ENCODE assay signal across 1 cellular context in the genomic region with DNA sequence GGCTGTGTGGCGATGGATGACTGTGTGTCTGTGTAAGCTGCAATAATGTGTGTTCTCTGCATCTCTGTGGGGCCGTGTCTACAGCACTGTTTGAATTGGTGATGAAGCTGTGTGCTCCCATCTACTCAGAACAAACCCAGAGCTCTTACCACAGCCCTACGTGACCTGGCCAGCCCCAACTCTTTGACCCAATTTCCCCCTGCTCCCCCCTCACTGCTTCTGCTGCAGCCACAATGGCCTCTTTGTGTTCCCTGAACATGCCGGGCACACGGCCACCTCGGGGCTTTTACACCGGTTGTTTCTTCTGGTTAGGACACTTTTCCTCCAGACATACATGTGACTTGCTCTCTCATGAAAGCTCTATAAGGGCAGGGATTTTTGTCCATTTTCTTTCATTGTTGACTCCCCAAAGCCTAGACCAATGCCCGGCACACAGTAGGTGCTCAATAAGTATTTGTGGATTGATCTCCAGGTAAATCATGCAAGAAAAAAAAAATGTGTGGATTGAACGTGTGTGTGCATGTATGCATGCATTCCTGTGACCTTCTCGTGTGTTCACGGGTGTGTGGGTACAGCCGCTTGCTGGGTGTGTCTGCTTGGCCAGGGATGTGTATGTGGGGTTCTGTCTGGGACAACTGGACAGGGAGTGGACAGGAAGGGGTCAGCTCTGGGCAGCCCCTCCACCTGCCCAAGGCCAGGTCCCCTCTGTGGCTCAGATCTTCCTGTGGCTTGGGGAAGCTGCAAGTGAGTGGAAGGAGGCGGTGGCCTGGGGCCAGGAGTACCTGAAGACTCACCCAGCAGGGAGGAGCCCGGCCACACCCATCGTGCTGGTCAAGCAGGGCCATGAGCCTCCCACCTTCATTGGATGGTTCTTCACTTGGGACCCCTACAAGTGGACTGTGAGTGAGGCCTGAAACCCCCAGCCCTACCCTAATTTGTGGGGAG.
TF ChIP-seq lines count a peak whose summit lies in the region.

No MANE protein-coding gene starts in this region.

TF ChIP-seq in HepG2, 621 proteins besides CTCF, POLR2A, EP300 and RAD21 (continued from another document and continues in another):
- no peak for TF ChIP-seq USF2 (IDR thresholded peaks at IDR 0.05; ENCODE audit: low read depth, low read length)
- no peak for TF ChIP-seq USF2 (CRISPR knock-in tag; IDR thresholded peaks at IDR 0.05; ENCODE audit: borderline replicate concordance)
- TF ChIP-seq, protein P1, sequence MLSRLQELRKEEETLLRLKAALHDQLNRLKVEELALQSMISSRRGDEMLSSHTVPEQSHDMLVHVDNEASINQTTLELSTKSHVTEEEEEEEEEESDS (CRISPR knock-in tag; IDR thresholded peaks at IDR 0.05; ENCODE audit: borderline replicate concordance), result no peak; the same call in 1 of the 2 replicates
- TF ChIP-seq, protein P2, sequence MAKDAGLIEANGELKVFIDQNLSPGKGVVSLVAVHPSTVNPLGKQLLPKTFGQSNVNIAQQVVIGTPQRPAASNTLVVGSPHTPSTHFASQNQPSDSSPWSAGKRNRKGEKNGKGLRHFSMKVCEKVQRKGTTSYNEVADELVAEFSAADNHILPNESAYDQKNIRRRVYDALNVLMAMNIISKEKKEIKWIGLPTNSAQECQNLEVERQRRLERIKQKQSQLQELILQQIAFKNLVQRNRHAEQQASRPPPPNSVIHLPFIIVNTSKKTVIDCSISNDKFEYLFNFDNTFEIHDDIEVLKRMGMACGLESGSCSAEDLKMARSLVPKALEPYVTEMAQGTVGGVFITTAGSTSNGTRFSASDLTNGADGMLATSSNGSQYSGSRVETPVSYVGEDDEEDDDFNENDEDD (CRISPR knock-in tag; IDR thresholded peaks at IDR 0.05; ENCODE audit: borderline replicate concordance), result no peak
- no peak; the same call in 1 of the 2 replicates for TF ChIP-seq REPIN1 (CRISPR knock-in tag; IDR thresholded peaks at IDR 0.05; ENCODE audit: borderline replicate concordance, low read depth)
- TF ChIP-seq ZNF431 (CRISPR knock-in tag; IDR thresholded peaks at IDR 0.05; ENCODE audit: borderline replicate concordance, low read depth), result no peak
- 0 out of 2 replicates have a peak, but pooled peaks have one; percentile 54 for TF ChIP-seq SKIL (CRISPR knock-in tag; IDR thresholded peaks at IDR 0.05; ENCODE audit: borderline replicate concordance)
- TF ChIP-seq FOXP4 (CRISPR knock-in tag; IDR thresholded peaks at IDR 0.05), result peak; percentile 71
- TF ChIP-seq NFYC (CRISPR knock-in tag; IDR thresholded peaks at IDR 0.05), result no peak
- TF ChIP-seq RFXANK (CRISPR knock-in tag; IDR thresholded peaks at IDR 0.05), result no peak
- TF ChIP-seq, protein P3, sequence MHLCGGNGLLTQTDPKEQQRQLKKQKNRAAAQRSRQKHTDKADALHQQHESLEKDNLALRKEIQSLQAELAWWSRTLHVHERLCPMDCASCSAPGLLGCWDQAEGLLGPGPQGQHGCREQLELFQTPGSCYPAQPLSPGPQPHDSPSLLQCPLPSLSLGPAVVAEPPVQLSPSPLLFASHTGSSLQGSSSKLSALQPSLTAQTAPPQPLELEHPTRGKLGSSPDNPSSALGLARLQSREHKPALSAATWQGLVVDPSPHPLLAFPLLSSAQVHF (CRISPR knock-in tag; IDR thresholded peaks at IDR 0.05), result no peak
- TF ChIP-seq ZSCAN30 (CRISPR knock-in tag; IDR thresholded peaks at IDR 0.05), result no peak
- TF ChIP-seq, protein P4, sequence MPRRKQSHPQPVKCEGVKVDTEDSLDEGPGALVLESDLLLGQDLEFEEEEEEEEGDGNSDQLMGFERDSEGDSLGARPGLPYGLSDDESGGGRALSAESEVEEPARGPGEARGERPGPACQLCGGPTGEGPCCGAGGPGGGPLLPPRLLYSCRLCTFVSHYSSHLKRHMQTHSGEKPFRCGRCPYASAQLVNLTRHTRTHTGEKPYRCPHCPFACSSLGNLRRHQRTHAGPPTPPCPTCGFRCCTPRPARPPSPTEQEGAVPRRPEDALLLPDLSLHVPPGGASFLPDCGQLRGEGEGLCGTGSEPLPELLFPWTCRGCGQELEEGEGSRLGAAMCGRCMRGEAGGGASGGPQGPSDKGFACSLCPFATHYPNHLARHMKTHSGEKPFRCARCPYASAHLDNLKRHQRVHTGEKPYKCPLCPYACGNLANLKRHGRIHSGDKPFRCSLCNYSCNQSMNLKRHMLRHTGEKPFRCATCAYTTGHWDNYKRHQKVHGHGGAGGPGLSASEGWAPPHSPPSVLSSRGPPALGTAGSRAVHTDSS (CRISPR knock-in tag; conservative IDR thresholded peaks at IDR 0.05), result no peak
- TF ChIP-seq E2F1 (CRISPR knock-in tag; IDR thresholded peaks at IDR 0.05), result no peak
- no peak; the same call in 1 of the 2 replicates for TF ChIP-seq ZFX (CRISPR knock-in tag; IDR thresholded peaks at IDR 0.05; ENCODE audit: low read depth)
- TF ChIP-seq NAIF1 (CRISPR knock-in tag; IDR thresholded peaks at IDR 0.05; ENCODE audit: borderline replicate concordance), result no peak
- TF ChIP-seq, protein P5, sequence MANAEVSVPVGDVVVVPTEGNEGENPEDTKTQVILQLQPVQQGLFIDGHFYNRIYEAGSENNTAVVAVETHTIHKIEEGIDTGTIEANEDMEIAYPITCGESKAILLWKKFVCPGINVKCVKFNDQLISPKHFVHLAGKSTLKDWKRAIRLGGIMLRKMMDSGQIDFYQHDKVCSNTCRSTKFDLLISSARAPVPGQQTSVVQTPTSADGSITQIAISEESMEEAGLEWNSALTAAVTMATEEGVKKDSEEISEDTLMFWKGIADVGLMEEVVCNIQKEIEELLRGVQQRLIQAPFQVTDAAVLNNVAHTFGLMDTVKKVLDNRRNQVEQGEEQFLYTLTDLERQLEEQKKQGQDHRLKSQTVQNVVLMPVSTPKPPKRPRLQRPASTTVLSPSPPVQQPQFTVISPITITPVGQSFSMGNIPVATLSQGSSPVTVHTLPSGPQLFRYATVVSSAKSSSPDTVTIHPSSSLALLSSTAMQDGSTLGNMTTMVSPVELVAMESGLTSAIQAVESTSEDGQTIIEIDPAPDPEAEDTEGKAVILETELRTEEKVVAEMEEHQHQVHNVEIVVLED (CRISPR knock-in tag; IDR thresholded peaks at IDR 0.05; ENCODE audit: borderline replicate concordance), result no peak
- TF ChIP-seq, protein P6, sequence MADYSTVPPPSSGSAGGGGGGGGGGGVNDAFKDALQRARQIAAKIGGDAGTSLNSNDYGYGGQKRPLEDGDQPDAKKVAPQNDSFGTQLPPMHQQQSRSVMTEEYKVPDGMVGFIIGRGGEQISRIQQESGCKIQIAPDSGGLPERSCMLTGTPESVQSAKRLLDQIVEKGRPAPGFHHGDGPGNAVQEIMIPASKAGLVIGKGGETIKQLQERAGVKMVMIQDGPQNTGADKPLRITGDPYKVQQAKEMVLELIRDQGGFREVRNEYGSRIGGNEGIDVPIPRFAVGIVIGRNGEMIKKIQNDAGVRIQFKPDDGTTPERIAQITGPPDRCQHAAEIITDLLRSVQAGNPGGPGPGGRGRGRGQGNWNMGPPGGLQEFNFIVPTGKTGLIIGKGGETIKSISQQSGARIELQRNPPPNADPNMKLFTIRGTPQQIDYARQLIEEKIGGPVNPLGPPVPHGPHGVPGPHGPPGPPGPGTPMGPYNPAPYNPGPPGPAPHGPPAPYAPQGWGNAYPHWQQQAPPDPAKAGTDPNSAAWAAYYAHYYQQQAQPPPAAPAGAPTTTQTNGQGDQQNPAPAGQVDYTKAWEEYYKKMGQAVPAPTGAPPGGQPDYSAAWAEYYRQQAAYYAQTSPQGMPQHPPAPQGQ (CRISPR knock-in tag; IDR thresholded peaks at IDR 0.05; ENCODE audit: borderline replicate concordance), result no peak
- no peak for TF ChIP-seq THAP11 (CRISPR knock-in tag; IDR thresholded peaks at IDR 0.05)
- no peak for TF ChIP-seq ZNF260 (CRISPR knock-in tag; IDR thresholded peaks at IDR 0.05; ENCODE audit: borderline replicate concordance, low read depth)
- no peak for TF ChIP-seq ATM (IDR thresholded peaks at IDR 0.05; ENCODE audit: borderline replicate concordance)
- TF ChIP-seq ESRRA (CRISPR knock-in tag; IDR thresholded peaks at IDR 0.05; ENCODE audit: low read depth), result no peak
- TF ChIP-seq TAF15 (IDR thresholded peaks at IDR 0.05; ENCODE audit: low read depth, low read length, poor library complexity, severe bottlenecking), result no peak
- no peak for TF ChIP-seq FOXP1 (IDR thresholded peaks at IDR 0.05)
- 0 out of 2 replicates have a peak, but pooled peaks have one; percentile 20 for TF ChIP-seq FOXP1 (CRISPR knock-in tag; IDR thresholded peaks at IDR 0.05)
- TF ChIP-seq HNRNPK (IDR thresholded peaks at IDR 0.05; ENCODE audit: low read depth, low read length, poor library complexity, severe bottlenecking), result no peak
- no peak for TF ChIP-seq ZNF256 (CRISPR knock-in tag; conservative IDR thresholded peaks at IDR 0.05)
- TF ChIP-seq SIN3A (IDR thresholded peaks at IDR 0.05; ENCODE audit: borderline replicate concordance, low read depth, low read length), result no peak
- no peak for TF ChIP-seq ZBTB14 (CRISPR knock-in tag; IDR thresholded peaks at IDR 0.05)
- TF ChIP-seq ZNF446 (CRISPR knock-in tag; IDR thresholded peaks at IDR 0.05), result no peak
- peak; percentile 34 for TF ChIP-seq ZNF143 (CRISPR knock-in tag; IDR thresholded peaks at IDR 0.05)
- TF ChIP-seq BRF2 (CRISPR knock-in tag; IDR thresholded peaks at IDR 0.05), result no peak
- TF ChIP-seq ZNF597 (CRISPR knock-in tag; IDR thresholded peaks at IDR 0.05), result no peak
- no peak for TF ChIP-seq FOXK2 (IDR thresholded peaks at IDR 0.05)
- no peak for TF ChIP-seq SETDB1 (CRISPR knock-in tag; IDR thresholded peaks at IDR 0.05; ENCODE audit: borderline replicate concordance)
